ENCODE assay signal across 33 cellular contexts in genomic region chr1:237139732-237140131, GRCh38.
"Had no signal": no experiment of that assay in that cellular context is flagged by ENCODE, and none has a peak within 500 bp of the region (broad histone marks: within the 10 kb centered on the region; RNA-seq: fewer than 3 reads in every experiment).

No MANE protein-coding gene starts in this region.

- H3K27ac ChIP-seq: brain microvascular endothelial cell, lower lobe of right lung, neural progenitor cell, thyroid gland, upper lobe of left lung, vagina, WERI-Rb-1 had no signal

- H3K4me2 ChIP-seq: neural progenitor cell, smooth muscle cell had no signal

- H3K4me3 ChIP-seq: esophagus squamous epithelium, lower lobe of right lung, neural progenitor cell, smooth muscle cell, thyroid gland, upper lobe of left lung, vagina had no signal

- H3K36me3 ChIP-seq: brain microvascular endothelial cell, esophagus squamous epithelium, lower lobe of right lung, neural progenitor cell, thyroid gland, upper lobe of left lung, vagina, WERI-Rb-1 had no signal

- DNase-seq: activated CD4-positive, alpha-beta memory T cell treated with anti-CD3 and anti-CD28 coated beads for 36 hours; activated CD4-positive, alpha-beta T cell treated with anti-CD3 and anti-CD28 coated beads, Interleukin-2, amount 10 ng/mL, durations not matched to agents 24 days and 14 days; activated CD8-positive, alpha-beta memory T cell treated with anti-CD3 and anti-CD28 coated beads, Interleukin-2, amount 50 U/mL, for 4 hours; activated gamma-delta T cell; activated naive CD4-positive, alpha-beta T cell treated with anti-CD3 and anti-CD28 coated beads, Interleukin-2, amount 10 ng/mL, durations not matched to agents 7 days and 5 days; activated naive CD8-positive, alpha-beta T cell treated with anti-CD3 and anti-CD28 coated beads, Interleukin-2, amount 10 ng/mL, durations not matched to agents 7 days and 5 days; activated T-cell treated with anti-CD3 and anti-CD28 coated beads, Interleukin-2, amount 50 U/mL, for 1 hour; amniotic stem cell; brain microvascular endothelial cell; central memory CD4-positive, alpha-beta T cell; effector CD4-positive, alpha-beta T cell; esophagus squamous epithelium; foreskin melanocyte; glutamatergic neuron; hippocampal formation; kidney; lower lobe of right lung; mesenchymal stem cell; natural killer cell; retina; stimulated activated CD4-positive, alpha-beta T cell treated with anti-CD3 and anti-CD28 coated beads, Interleukin-1b, Interleukin-23, amount 100 ng/mL, for 48 hours; stimulated activated CD4-positive, alpha-beta T cell treated with anti-CD3 and anti-CD28 coated beads, Interleukin-4, amount 100 ng/mL, for 4 hours; stimulated activated CD8-positive, alpha-beta memory T cell treated with anti-CD3 and anti-CD28 coated beads, Interleukin-4, amount 100 ng/mL, for 48 hours; stimulated activated naive CD8-positive, alpha-beta T cell treated with anti-CD3 and anti-CD28 coated beads, Interleukin-15, amount 100 ng/mL, for 72 hours; substantia nigra; T-helper 17 cell; T1000; thyroid gland; upper lobe of left lung; WERI-Rb-1 had no signal

- H3K9ac ChIP-seq: neural progenitor cell had no signal

- H3K4me1 ChIP-seq: neural progenitor cell, upper lobe of left lung had no signal

- H3K9me3 ChIP-seq: esophagus squamous epithelium, lower lobe of right lung, thyroid gland, upper lobe of left lung, vagina had no signal

- H2AFZ ChIP-seq: neural progenitor cell had no signal

- H3K27me3 ChIP-seq: brain microvascular endothelial cell, esophagus squamous epithelium, neural progenitor cell, thyroid gland, upper lobe of left lung, vagina had no signal
